15 cellular contexts compared by ENCODE assay signal in genomic region chr1:229717774-229718173, GRCh38.
DNase-seq lines count a peak whose midpoint lies in the region; ATAC-seq and TF ChIP-seq lines count a peak whose summit lies in the region.
"Had no signal": no experiment of that assay in that cellular context is flagged by ENCODE, and none has a peak within 500 bp of the region (broad histone marks: within the 10 kb centered on the region; RNA-seq: fewer than 3 reads in every experiment).

No MANE protein-coding gene starts in this region.

- WGBS in SK-N-SH (ENCODE audit: low lambda C conversion rate) = 53% methylated on average over 3 of the region's 3 CpGs

- no peak overlapping the region for H2AFZ ChIP-seq in SK-N-SH (ENCODE audit: low read depth)

- H3K79me2 ChIP-seq in SK-N-SH (ENCODE audit: insufficient read depth) = no peaks in the 10 kb centered on the region

- DNase-seq in SK-N-SH (no peak), NCI-H69 (lab: John Stamatoyannopoulos, UW) (peak; percentile 53), fibroblast of gingiva (ENCODE audit: low read depth) (peak; percentile 71), dermis blood vessel endothelial cell (no peak), breast epithelium (ENCODE audit: low spot score in 2 of 2) (no peak), uterus (no peak)
- DNase-seq: ACHN; activated CD4-positive, alpha-beta T cell treated with anti-CD3 and anti-CD28 coated beads for 4 hours; activated T-cell treated with anti-CD3 and anti-CD28 coated beads, Interleukin-2, amount 50 U/mL, for 72 hours; foreskin keratinocyte; NCI-H1930; nucleus accumbens; T-cell had no signal

- H3K9ac ChIP-seq in SK-N-SH = no peak overlapping the region

- CTCF ChIA-PET in SK-N-SH (lab: Yijun Ruan, JAX) = no interaction called here

- POLR2A ChIA-PET in SK-N-SH (lab: Yijun Ruan, JAX) = no interaction called here

- no peaks in the 10 kb centered on the region for H3K9me2 ChIP-seq in SK-N-SH

- H3K36me3 ChIP-seq in SK-N-SH (replicated peaks in 1 of 2; ENCODE audit: control insufficient read depth in 1 of 2, insufficient read depth in 2 of 2, low read length in 1 of 2) (no peaks in the 10 kb centered on the region), breast epithelium (no peaks in the 10 kb centered on the region), uterus (no peaks in the 10 kb centered on the region)

- TF ChIP-seq CTCF in SK-N-SH (IDR thresholded peaks at IDR 0.05) (no peak), breast epithelium (IDR thresholded peaks at IDR 0.05) (no peak), uterus (IDR thresholded peaks at IDR 0.05) (no peak)

- no peak for TF ChIP-seq RAD21 in SK-N-SH (IDR thresholded peaks at IDR 0.05; ENCODE audit: low read length)

- H3K27ac ChIP-seq in SK-N-SH (ENCODE audit: low read depth in 2 of 2, low read length in 1 of 2) = no peak overlapping the region
- no peak overlapping the region for H3K27ac ChIP-seq in breast epithelium
- H3K27ac ChIP-seq in uterus = no peak overlapping the region
- H3K27ac ChIP-seq: foreskin keratinocyte had no signal

- H3F3A ChIP-seq in SK-N-SH (replicated peaks; ENCODE audit: insufficient read depth) = no peaks in the 10 kb centered on the region

- H3K4me1 ChIP-seq in SK-N-SH (ENCODE audit: control insufficient read depth in 1 of 2, insufficient read depth in 2 of 2, low read depth in 1 of 2, low read length in 1 of 2) (no peaks in the 10 kb centered on the region), breast epithelium (no peaks in the 10 kb centered on the region), uterus (no peaks in the 10 kb centered on the region)
- H3K4me1 ChIP-seq: foreskin keratinocyte had no signal

- H3K4me2 ChIP-seq in SK-N-SH = no peak overlapping the region

- H3K4me3 ChIP-seq in SK-N-SH (ENCODE audit: low read depth in 2 of 2, low read length in 1 of 2) (no peak overlapping the region; a peak in 1 of 4 replicates), breast epithelium (no peak overlapping the region), uterus (no peak overlapping the region)

- intact Hi-C loops in breast epithelium (cut with DNase I; ENCODE audit: low total_unique reads) (no loop called here), uterus (cut with DNase I; ENCODE audit: low total_unique reads) (no loop called here)

- H3K9me3 ChIP-seq in SK-N-SH = no peaks in the 10 kb centered on the region
- H3K9me3 ChIP-seq in breast epithelium = peaks cover 0 to 6% of the 10 kb centered on the region in 2 donors
- no peaks in the 10 kb centered on the region for H3K9me3 ChIP-seq in uterus

- no peaks in the 10 kb centered on the region for H3K27me3 ChIP-seq in SK-N-SH (ENCODE audit: insufficient read depth)
- H3K27me3 ChIP-seq in breast epithelium = no peaks in the 10 kb centered on the region
- no peaks in the 10 kb centered on the region for H3K27me3 ChIP-seq in uterus

- TF ChIP-seq EP300 in SK-N-SH (IDR thresholded peaks at IDR 0.05; ENCODE audit: borderline replicate concordance in 1 of 2, low read depth in 1 of 2, low read length in 1 of 2) = no peak

- H4K20me1 ChIP-seq in SK-N-SH (ENCODE audit: insufficient read depth) = no peaks in the 10 kb centered on the region

- TF ChIP-seq POLR2A in breast epithelium (IDR thresholded peaks at IDR 0.05) = no peak
- no peak for TF ChIP-seq POLR2A in uterus (IDR thresholded peaks at IDR 0.05)

- ATAC-seq in SK-N-SH treated with all-trans-retinoic acid at 6 μM for 48 hours = peak; percentile 35; the same call in 2 of the 3 replicates
- no peak for ATAC-seq in GM18868 (IDR thresholded peaks at IDR 0.05; ENCODE audit: unreplicated experiment)
- ATAC-seq: activated T-cell treated with anti-CD3 and anti-CD28 coated beads, Interleukin-2, amount 50 U/mL, for 72 hours; foreskin keratinocyte; T-cell had no signal

TF ChIP-seq in SK-N-SH treated with all-trans-retinoic acid at 6 μM for 48 hours, 23 proteins besides CTCF, POLR2A, EP300 and RAD21 (continues in another document):
- no peak for TF ChIP-seq ZFP30 (CRISPR knock-in tag; IDR thresholded peaks at IDR 0.05)
- TF ChIP-seq BACH2 (CRISPR knock-in tag; IDR thresholded peaks at IDR 0.05; ENCODE audit: borderline replicate concordance) = no peak
- TF ChIP-seq ESRRG (CRISPR knock-in tag; IDR thresholded peaks at IDR 0.05) = no peak
- no peak for TF ChIP-seq SNAI2 (CRISPR knock-in tag; IDR thresholded peaks at IDR 0.05)
- TF ChIP-seq ZNF8 (CRISPR knock-in tag; IDR thresholded peaks at IDR 0.05) = no peak
- TF ChIP-seq ISL1 (CRISPR knock-in tag; IDR thresholded peaks at IDR 0.05) = no peak
- TF ChIP-seq CSRNP3 (CRISPR knock-in tag; IDR thresholded peaks at IDR 0.05) = no peak
- TF ChIP-seq ZNF565 (CRISPR knock-in tag; conservative IDR thresholded peaks at IDR 0.05; ENCODE audit: low read depth) = no peak
- TF ChIP-seq CSDC2 (CRISPR knock-in tag; IDR thresholded peaks at IDR 0.05) = no peak
- TF ChIP-seq PATZ1 (CRISPR knock-in tag; IDR thresholded peaks at IDR 0.05; ENCODE audit: borderline replicate concordance) = no peak
- TF ChIP-seq ARNTL (CRISPR knock-in tag; IDR thresholded peaks at IDR 0.05; ENCODE audit: borderline replicate concordance, low read depth) = no peak

TF ChIP-seq in SK-N-SH, 30 proteins besides CTCF, POLR2A, EP300 and RAD21:
- TF ChIP-seq REST (IDR thresholded peaks at IDR 0.05; ENCODE audit: low read depth, low read length) (no peak), YY1 (IDR thresholded peaks at IDR 0.05; ENCODE audit: low read depth) (no peak), FOSL2 (IDR thresholded peaks at IDR 0.05; ENCODE audit: borderline replicate concordance, low read depth) (no peak), SMC3 (IDR thresholded peaks at IDR 0.05; ENCODE audit: low read depth, low read length) (no peak), RFX5 (IDR thresholded peaks at IDR 0.05; ENCODE audit: low read length) (no peak), MAX (IDR thresholded peaks at IDR 0.05; ENCODE audit: low read depth) (no peak), RXRA (IDR thresholded peaks at IDR 0.05; ENCODE audit: borderline replicate concordance, low read depth) (no peak), POLR2AphosphoS5 (IDR thresholded peaks at IDR 0.05; ENCODE audit: low read depth, low read length) (no peak), NFIC (IDR thresholded peaks at IDR 0.05; ENCODE audit: borderline replicate concordance) (no peak), TAF1 (IDR thresholded peaks at IDR 0.05; ENCODE audit: borderline replicate concordance, low read depth, low read length) (no peak), SIN3A (IDR thresholded peaks at IDR 0.05; ENCODE audit: borderline replicate concordance, low read depth, low read length) (no peak), USF2 (IDR thresholded peaks at IDR 0.05; ENCODE audit: borderline replicate concordance, low read depth, low read length) (no peak)

Comparison
In these comparisons a context has a peak if more than half of its experiments do, and no peak if none do; other contexts are left out.
1. DNase-seq: peak in NCI-H69 (single experiment) and fibroblast of gingiva (single experiment); none in SK-N-SH (single experiment), dermis blood vessel endothelial cell (single experiment), breast epithelium (0 of 2) and uterus (0 of 2).